Comparison of ENCODE assay signal across 8 cellular contexts in the genomic region with DNA sequence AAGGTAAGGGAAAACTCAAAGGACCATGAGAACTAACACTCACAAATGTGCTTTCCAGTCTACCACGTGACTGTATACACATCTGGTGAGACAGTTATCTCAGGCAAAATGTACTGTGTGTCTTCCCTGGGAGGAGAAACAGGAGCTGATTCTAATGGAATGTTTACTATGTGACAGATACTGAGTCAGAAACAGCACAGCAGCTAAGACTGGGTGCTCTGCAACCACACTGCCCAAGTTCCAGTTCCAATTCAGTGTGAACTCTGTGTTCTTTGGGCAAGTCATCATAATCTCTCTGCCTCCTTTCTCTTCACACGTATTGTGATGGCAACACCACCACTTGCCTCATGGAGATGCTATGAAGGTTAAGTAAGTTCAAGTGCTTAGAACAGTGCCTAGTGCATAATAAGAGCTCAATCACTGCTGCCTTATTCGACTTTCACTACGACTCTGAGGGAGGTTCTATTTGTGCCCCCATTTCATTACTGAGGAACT.
DNase-seq lines count a peak whose midpoint lies in the region; ATAC-seq lines count a peak whose summit lies in the region.

No MANE protein-coding gene starts in this region.

- H3K36me3 Mint-ChIP-seq in activated CD4-positive, alpha-beta T cell treated with anti-CD3 and anti-CD28 coated beads for 36 hours (ENCODE audit: low read depth) = peaks cover 41% of the 10 kb centered on the region
- peaks cover 25% of the 10 kb centered on the region for H3K36me3 Mint-ChIP-seq in stimulated activated memory B cell treated with anti-CD40 and anti-IgM and Interleukin-4, amounts not matched to agents 10 μg/mL and 1 μg/mL and 100 μg/mL, for 72 hours

- H3K9ac ChIP-seq in adipocyte (ENCODE audit: low read length) = peak overlapping the region; percentile 80

- H3K9me3 Mint-ChIP-seq in activated CD4-positive, alpha-beta T cell treated with anti-CD3 and anti-CD28 coated beads for 36 hours (ENCODE audit: low read depth) = peaks cover 3% of the 10 kb centered on the region
- H3K9me3 Mint-ChIP-seq in stimulated activated memory B cell treated with anti-CD40 and anti-IgM and Interleukin-4, amounts not matched to agents 10 μg/mL and 1 μg/mL and 100 μg/mL, for 72 hours = no peaks in the 10 kb centered on the region

- ATAC-seq in activated CD4-positive, alpha-beta T cell treated with anti-CD3 and anti-CD28 coated beads for 36 hours = peak; percentile 84
- peak; percentile 42 for ATAC-seq in stimulated activated memory B cell treated with anti-CD40 and anti-IgM and Interleukin-4, amounts not matched to agents 10 μg/mL and 1 μg/mL and 100 μg/mL, for 72 hours

- peak; percentile 68 for DNase-seq in activated CD4-positive, alpha-beta T cell treated with anti-CD3 and anti-CD28 coated beads for 36 hours
- DNase-seq in activated CD4-positive, alpha-beta T cell treated with anti-CD3 and anti-CD28 coated beads for 1 hour = no peak
- DNase-seq in HPDE6-E6E7 (ENCODE audit: extremely low spot score) (peak; percentile 71), adipocyte (ENCODE audit: low read depth) (peak; percentile 80), islet precursor cell (peak; percentile 90), SK-N-DZ (ENCODE audit: low spot score) (no peak), NCI-H1436 (lab: John Stamatoyannopoulos, UW) (no peak)

- H3K36me3 ChIP-seq in adipocyte (ENCODE audit: control insufficient read depth, insufficient read depth, low read length, severe bottlenecking) = peaks cover 68% of the 10 kb centered on the region

- H3K4me1 ChIP-seq in adipocyte (ENCODE audit: control insufficient read depth, insufficient read depth, low read length) = peaks cover 67% of the 10 kb centered on the region

- H3K27me3 Mint-ChIP-seq in activated CD4-positive, alpha-beta T cell treated with anti-CD3 and anti-CD28 coated beads for 36 hours = no peaks in the 10 kb centered on the region
- no peaks in the 10 kb centered on the region for H3K27me3 Mint-ChIP-seq in stimulated activated memory B cell treated with anti-CD40 and anti-IgM and Interleukin-4, amounts not matched to agents 10 μg/mL and 1 μg/mL and 100 μg/mL, for 72 hours

- H3K4me3 Mint-ChIP-seq in activated CD4-positive, alpha-beta T cell treated with anti-CD3 and anti-CD28 coated beads for 36 hours = peak overlapping the region; percentile 25
- H3K4me3 Mint-ChIP-seq in stimulated activated memory B cell treated with anti-CD40 and anti-IgM and Interleukin-4, amounts not matched to agents 10 μg/mL and 1 μg/mL and 100 μg/mL, for 72 hours = no peak overlapping the region

- no peaks in the 10 kb centered on the region for H3K9me3 ChIP-seq in adipocyte (ENCODE audit: control insufficient read depth, low read length)

- POLR2A ChIA-PET in activated CD4-positive, alpha-beta T cell treated with anti-CD3 and anti-CD28 coated beads for 36 hours (lab: Charles Lee) = interaction anchor here (0.6 to 1.2 kb wide), 5 partner anchors 12 to 129 kb away, joined by 3 to 5 read pairs (median 3); no protein-coding TSS in a partner anchor

- CTCF ChIA-PET in activated CD4-positive, alpha-beta T cell treated with anti-CD3 and anti-CD28 coated beads for 36 hours (lab: Charles Lee) = interaction anchor here (1.4 to 2.4 kb wide), 3 partner anchors 10 to 12 kb away, joined by 4 to 10 read pairs (median 5); no protein-coding TSS in a partner anchor

- peak overlapping the region; percentile 56 for H3K4me3 ChIP-seq in adipocyte (ENCODE audit: low read length)

- H3K27me3 ChIP-seq in adipocyte (replicated peaks; ENCODE audit: control insufficient read depth, insufficient read depth, low read length) = no peaks in the 10 kb centered on the region

- peaks cover 72% of the 10 kb centered on the region for H3K4me1 Mint-ChIP-seq in activated CD4-positive, alpha-beta T cell treated with anti-CD3 and anti-CD28 coated beads for 36 hours
- H3K4me1 Mint-ChIP-seq in stimulated activated memory B cell treated with anti-CD40 and anti-IgM and Interleukin-4, amounts not matched to agents 10 μg/mL and 1 μg/mL and 100 μg/mL, for 72 hours = peaks cover 50% of the 10 kb centered on the region

- H3K27ac Mint-ChIP-seq in activated CD4-positive, alpha-beta T cell treated with anti-CD3 and anti-CD28 coated beads for 36 hours = peak overlapping the region; percentile 81
- peak overlapping the region; percentile 23 for H3K27ac Mint-ChIP-seq in stimulated activated memory B cell treated with anti-CD40 and anti-IgM and Interleukin-4, amounts not matched to agents 10 μg/mL and 1 μg/mL and 100 μg/mL, for 72 hours

- intact Hi-C loops in activated CD4-positive, alpha-beta T cell treated with anti-CD3 and anti-CD28 coated beads for 36 hours (cut with DNase I, micrococcal nuclease) = loop anchor here (1.0 to 5.0 kb wide), 10 partner anchors 27 to 1255 kb away; a partner anchor contains a TSS

Comparison
In these comparisons a context has a peak if more than half of its experiments do, and no peak if none do; other contexts are left out.
1. DNase-seq: peak in activated CD4-positive, alpha-beta T cell treated with anti-CD3 and anti-CD28 coated beads for 36 hours (single experiment), HPDE6-E6E7 (single experiment), adipocyte (single experiment) and islet precursor cell (single experiment); none in activated CD4-positive, alpha-beta T cell treated with anti-CD3 and anti-CD28 coated beads for 1 hour (single experiment), SK-N-DZ (single experiment) and NCI-H1436 (single experiment).